Comparison of ENCODE assay signal across 2 cellular contexts in the genomic region with DNA sequence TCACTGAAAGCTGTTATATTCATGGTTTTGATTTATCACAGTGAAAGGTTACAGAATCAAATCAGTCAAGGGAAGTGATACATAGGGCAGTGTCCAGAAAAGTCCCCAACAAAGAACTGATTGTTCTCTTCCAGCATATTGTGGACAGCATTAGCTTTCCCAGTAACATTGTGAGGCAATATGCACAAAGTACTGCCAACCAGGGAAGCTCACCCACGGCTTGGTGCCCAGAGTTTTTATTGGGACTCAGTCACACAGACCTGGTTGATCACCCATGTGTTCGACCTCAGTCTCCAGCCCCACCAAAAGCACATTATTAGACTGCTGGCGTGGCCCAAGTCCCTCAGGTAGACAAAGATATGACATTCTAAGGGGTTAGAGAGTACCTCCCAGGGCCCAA.
TF ChIP-seq lines count a peak whose summit lies in the region.

No MANE protein-coding gene starts in this region.

TF ChIP-seq in HCT116, 20 proteins besides CTCF, POLR2A, EP300 and RAD21:
- TF ChIP-seq, protein P1, sequence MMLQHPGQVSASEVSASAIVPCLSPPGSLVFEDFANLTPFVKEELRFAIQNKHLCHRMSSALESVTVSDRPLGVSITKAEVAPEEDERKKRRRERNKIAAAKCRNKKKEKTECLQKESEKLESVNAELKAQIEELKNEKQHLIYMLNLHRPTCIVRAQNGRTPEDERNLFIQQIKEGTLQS (IDR thresholded peaks at IDR 0.05): no peak
- TF ChIP-seq ELF1 (IDR thresholded peaks at IDR 0.05; ENCODE audit: borderline replicate concordance, low read depth) (no peak), JUND (IDR thresholded peaks at IDR 0.05) (no peak), SP1 (IDR thresholded peaks at IDR 0.05; ENCODE audit: low read depth) (no peak), SRF (IDR thresholded peaks at IDR 0.05; ENCODE audit: low read depth) (no peak), CBX3 (IDR thresholded peaks at IDR 0.05; ENCODE audit: low read depth) (no peak), YY1 (IDR thresholded peaks at IDR 0.05; ENCODE audit: extremely low read depth, insufficient replicate concordance, low read depth, low read length) (no peak), ZFX (IDR thresholded peaks at IDR 0.05) (no peak), SIN3A (IDR thresholded peaks at IDR 0.05; ENCODE audit: low read depth) (no peak), ZNF274 (IDR thresholded peaks at IDR 0.05; ENCODE audit: low read depth, low read length) (no peak), EGR1 (IDR thresholded peaks at IDR 0.05; ENCODE audit: low read depth) (no peak), EZH2phosphoT487 (IDR thresholded peaks at IDR 0.05; ENCODE audit: borderline replicate concordance) (no peak), CEBPB (IDR thresholded peaks at IDR 0.05; ENCODE audit: low read depth) (no peak), POLR2AphosphoS5 (IDR thresholded peaks at IDR 0.05; ENCODE audit: low read depth, low read length) (no peak), EZH2 (IDR thresholded peaks at IDR 0.05) (no peak), FOSL1 (IDR thresholded peaks at IDR 0.05; ENCODE audit: low read depth) (no peak)
- TF ChIP-seq, protein P2, sequence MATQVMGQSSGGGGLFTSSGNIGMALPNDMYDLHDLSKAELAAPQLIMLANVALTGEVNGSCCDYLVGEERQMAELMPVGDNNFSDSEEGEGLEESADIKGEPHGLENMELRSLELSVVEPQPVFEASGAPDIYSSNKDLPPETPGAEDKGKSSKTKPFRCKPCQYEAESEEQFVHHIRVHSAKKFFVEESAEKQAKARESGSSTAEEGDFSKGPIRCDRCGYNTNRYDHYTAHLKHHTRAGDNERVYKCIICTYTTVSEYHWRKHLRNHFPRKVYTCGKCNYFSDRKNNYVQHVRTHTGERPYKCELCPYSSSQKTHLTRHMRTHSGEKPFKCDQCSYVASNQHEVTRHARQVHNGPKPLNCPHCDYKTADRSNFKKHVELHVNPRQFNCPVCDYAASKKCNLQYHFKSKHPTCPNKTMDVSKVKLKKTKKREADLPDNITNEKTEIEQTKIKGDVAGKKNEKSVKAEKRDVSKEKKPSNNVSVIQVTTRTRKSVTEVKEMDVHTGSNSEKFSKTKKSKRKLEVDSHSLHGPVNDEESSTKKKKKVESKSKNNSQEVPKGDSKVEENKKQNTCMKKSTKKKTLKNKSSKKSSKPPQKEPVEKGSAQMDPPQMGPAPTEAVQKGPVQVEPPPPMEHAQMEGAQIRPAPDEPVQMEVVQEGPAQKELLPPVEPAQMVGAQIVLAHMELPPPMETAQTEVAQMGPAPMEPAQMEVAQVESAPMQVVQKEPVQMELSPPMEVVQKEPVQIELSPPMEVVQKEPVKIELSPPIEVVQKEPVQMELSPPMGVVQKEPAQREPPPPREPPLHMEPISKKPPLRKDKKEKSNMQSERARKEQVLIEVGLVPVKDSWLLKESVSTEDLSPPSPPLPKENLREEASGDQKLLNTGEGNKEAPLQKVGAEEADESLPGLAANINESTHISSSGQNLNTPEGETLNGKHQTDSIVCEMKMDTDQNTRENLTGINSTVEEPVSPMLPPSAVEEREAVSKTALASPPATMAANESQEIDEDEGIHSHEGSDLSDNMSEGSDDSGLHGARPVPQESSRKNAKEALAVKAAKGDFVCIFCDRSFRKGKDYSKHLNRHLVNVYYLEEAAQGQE (IDR thresholded peaks at IDR 0.05; ENCODE audit: low read depth): no peak

TF ChIP-seq in GM12878, 131 proteins besides CTCF, POLR2A, EP300 and RAD21 (continued from another document):
- TF ChIP-seq, protein P3, sequence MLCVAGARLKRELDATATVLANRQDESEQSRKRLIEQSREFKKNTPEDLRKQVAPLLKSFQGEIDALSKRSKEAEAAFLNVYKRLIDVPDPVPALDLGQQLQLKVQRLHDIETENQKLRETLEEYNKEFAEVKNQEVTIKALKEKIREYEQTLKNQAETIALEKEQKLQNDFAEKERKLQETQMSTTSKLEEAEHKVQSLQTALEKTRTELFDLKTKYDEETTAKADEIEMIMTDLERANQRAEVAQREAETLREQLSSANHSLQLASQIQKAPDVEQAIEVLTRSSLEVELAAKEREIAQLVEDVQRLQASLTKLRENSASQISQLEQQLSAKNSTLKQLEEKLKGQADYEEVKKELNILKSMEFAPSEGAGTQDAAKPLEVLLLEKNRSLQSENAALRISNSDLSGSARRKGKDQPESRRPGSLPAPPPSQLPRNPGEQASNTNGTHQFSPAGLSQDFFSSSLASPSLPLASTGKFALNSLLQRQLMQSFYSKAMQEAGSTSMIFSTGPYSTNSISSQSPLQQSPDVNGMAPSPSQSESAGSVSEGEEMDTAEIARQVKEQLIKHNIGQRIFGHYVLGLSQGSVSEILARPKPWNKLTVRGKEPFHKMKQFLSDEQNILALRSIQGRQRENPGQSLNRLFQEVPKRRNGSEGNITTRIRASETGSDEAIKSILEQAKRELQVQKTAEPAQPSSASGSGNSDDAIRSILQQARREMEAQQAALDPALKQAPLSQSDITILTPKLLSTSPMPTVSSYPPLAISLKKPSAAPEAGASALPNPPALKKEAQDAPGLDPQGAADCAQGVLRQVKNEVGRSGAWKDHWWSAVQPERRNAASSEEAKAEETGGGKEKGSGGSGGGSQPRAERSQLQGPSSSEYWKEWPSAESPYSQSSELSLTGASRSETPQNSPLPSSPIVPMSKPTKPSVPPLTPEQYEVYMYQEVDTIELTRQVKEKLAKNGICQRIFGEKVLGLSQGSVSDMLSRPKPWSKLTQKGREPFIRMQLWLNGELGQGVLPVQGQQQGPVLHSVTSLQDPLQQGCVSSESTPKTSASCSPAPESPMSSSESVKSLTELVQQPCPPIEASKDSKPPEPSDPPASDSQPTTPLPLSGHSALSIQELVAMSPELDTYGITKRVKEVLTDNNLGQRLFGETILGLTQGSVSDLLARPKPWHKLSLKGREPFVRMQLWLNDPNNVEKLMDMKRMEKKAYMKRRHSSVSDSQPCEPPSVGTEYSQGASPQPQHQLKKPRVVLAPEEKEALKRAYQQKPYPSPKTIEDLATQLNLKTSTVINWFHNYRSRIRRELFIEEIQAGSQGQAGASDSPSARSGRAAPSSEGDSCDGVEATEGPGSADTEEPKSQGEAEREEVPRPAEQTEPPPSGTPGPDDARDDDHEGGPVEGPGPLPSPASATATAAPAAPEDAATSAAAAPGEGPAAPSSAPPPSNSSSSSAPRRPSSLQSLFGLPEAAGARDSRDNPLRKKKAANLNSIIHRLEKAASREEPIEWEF (IDR thresholded peaks at IDR 0.05; ENCODE audit: insufficient replicate concordance, low read depth, low read length): no peak
- TF ChIP-seq ETV6 (conservative IDR thresholded peaks at IDR 0.05 in 1 of 2, IDR thresholded peaks at IDR 0.05 in 1 of 2; ENCODE audit: borderline replicate concordance in 1 of 2, low read depth in 1 of 2): no peak
- TF ChIP-seq, protein P4, sequence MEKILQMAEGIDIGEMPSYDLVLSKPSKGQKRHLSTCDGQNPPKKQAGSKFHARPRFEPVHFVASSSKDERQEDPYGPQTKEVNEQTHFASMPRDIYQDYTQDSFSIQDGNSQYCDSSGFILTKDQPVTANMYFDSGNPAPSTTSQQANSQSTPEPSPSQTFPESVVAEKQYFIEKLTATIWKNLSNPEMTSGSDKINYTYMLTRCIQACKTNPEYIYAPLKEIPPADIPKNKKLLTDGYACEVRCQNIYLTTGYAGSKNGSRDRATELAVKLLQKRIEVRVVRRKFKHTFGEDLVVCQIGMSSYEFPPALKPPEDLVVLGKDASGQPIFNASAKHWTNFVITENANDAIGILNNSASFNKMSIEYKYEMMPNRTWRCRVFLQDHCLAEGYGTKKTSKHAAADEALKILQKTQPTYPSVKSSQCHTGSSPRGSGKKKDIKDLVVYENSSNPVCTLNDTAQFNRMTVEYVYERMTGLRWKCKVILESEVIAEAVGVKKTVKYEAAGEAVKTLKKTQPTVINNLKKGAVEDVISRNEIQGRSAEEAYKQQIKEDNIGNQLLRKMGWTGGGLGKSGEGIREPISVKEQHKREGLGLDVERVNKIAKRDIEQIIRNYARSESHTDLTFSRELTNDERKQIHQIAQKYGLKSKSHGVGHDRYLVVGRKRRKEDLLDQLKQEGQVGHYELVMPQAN (conservative IDR thresholded peaks at IDR 0.05): no peak
- TF ChIP-seq TAF1 (IDR thresholded peaks at IDR 0.05; ENCODE audit: borderline replicate concordance, low read depth, low read length): no peak
- no peak for TF ChIP-seq RUNX3 (IDR thresholded peaks at IDR 0.05; ENCODE audit: low read length)
- no peak for TF ChIP-seq CHD2 (IDR thresholded peaks at IDR 0.05; ENCODE audit: borderline replicate concordance, low read depth, low read length)
